10 cellular contexts compared by ENCODE assay signal in the genomic region with DNA sequence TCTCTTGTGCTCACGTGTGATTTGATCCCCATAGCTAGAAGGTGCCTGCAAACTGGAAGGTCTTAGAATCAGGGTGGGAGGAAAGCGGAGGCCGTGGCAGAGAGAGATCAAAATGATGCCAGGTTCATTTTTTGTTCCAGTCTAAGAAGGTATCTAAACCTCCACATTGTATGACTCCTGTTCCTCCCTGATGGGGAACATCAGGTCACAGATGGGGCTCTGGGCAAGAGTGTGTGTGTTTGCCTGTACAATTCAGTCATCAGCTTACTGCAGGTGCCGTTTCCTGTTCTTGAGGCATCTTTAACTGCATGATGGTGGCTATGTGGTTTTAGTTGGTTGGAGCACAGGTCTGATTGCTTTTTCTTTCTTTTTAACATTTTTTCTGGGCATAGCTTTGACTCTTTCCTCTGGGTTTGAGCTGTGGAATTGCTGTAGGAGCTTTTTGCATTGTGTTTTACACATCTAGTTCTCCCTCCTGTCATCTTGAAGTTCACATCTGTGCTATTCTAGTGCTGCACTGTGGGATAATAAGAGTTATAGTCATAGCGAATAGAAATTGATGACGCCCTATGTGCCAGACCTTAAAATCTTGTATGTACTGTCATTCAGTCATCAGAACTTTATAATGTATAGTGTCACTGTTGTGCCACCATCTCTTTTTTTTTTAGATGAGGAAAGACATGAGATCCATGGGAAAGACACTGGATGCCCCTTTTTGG. TPM values are rescaled to one million over a fixed set of nuclear protein-coding genes. Genes with fewer than 3 reads are reported as not detected.
DNase-seq lines count a peak whose midpoint lies in the region; ATAC-seq and FAIRE-seq lines count a peak whose summit lies in the region.
"Had no signal": no experiment of that assay in that cellular context is flagged by ENCODE, and none has a peak within 500 bp of the region (broad histone marks: within the 10 kb centered on the region; RNA-seq: fewer than 3 reads in every experiment).

No MANE protein-coding gene starts in this region.

- DNase-seq in NCI-H82 (lab: John Stamatoyannopoulos, UW) = peak; percentile 31
- no peak for DNase-seq in NCI-H82 treated with DMSO at 0.1 percent for 48 hours (lab: John Stamatoyannopoulos, UW; ENCODE audit: unreplicated experiment)
- peak; percentile 10 for DNase-seq in activated T-cell treated with anti-CD3 and anti-CD28 coated beads for 1 hour (ENCODE audit: low read depth)
- DNase-seq in stimulated activated naive CD4-positive, alpha-beta T cell treated with Interleukin-2 at 50 U/mL for 16 hours (lab: John Stamatoyannopoulos, UW) = peak; percentile 10
- DNase-seq in UCSD-AML1 (lab: John Stamatoyannopoulos, UW; ENCODE audit: unreplicated experiment) = no peak
- no peak for DNase-seq in GM19240 (ENCODE audit: insufficient read length, low spot score)
- no peak for DNase-seq in frontal cortex (ENCODE audit: low spot score in 2 of 2)
- DNase-seq: dorsolateral prefrontal cortex, occipital lobe had no signal

- ATAC-seq in HG03196 (IDR thresholded peaks at IDR 0.05; ENCODE audit: unreplicated experiment) = peak; percentile 74

- no peak for FAIRE-seq in frontal cortex (lab: Jason Lieb, UNC)

RNA-seq across cellular contexts. Expression of a gene that starts 30.8 kb away (rescaled TPM):
- total RNA-seq in frontal cortex = 7.3 TPM

Comparison
In these comparisons a context has a peak if more than half of its experiments do, and no peak if none do; other contexts are left out.
1. DNase-seq: peak in NCI-H82 (single experiment), activated T-cell treated with anti-CD3 and anti-CD28 coated beads for 1 hour (single experiment) and stimulated activated naive CD4-positive, alpha-beta T cell treated with Interleukin-2 at 50 U/mL for 16 hours (single experiment); none in NCI-H82 treated with DMSO at 0.1 percent for 48 hours (single experiment), UCSD-AML1 (single experiment), GM19240 (single experiment) and frontal cortex (0 of 2).